ENCODE assay signal across 1 cellular context in the genomic region with DNA sequence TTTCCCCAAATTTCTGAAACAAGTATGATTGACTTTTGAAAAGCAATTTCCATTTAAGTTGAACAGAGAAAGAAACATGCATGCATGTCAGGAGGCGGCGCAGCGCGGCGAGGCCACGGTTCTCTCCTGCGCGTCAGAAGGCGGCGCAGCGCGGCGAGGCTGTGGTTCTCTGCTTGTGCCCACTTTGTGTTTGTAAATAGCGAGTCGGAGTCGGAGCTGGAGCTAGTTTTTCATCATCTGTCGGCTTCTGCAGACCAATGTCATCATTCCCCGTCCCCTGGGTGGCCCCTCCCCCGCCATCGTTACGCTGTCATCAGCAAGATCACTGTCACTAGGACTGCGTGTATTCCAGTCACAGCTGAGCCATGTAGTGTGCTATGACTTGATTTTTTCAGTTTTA.
TF ChIP-seq lines count a peak whose summit lies in the region.

No MANE protein-coding gene starts in this region.

TF ChIP-seq in K562, 482 proteins besides CTCF, POLR2A, EP300 and RAD21:
- TF ChIP-seq, protein P1, sequence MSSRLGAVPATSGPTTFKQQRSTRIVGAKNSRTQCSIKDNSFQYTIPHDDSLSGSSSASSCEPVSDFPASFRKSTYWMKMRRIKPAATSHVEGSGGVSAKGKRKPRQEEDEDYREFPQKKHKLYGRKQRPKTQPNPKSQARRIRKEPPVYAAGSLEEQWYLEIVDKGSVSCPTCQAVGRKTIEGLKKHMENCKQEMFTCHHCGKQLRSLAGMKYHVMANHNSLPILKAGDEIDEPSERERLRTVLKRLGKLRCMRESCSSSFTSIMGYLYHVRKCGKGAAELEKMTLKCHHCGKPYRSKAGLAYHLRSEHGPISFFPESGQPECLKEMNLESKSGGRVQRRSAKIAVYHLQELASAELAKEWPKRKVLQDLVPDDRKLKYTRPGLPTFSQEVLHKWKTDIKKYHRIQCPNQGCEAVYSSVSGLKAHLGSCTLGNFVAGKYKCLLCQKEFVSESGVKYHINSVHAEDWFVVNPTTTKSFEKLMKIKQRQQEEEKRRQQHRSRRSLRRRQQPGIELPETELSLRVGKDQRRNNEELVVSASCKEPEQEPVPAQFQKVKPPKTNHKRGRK (tag; IDR thresholded peaks at IDR 0.05): no peak
- TF ChIP-seq HNRNPL (IDR thresholded peaks at IDR 0.05; ENCODE audit: low read depth, low read length) (no peak), ZFP1 (CRISPR knock-in tag; IDR thresholded peaks at IDR 0.05) (no peak), ARHGAP35 (IDR thresholded peaks at IDR 0.05; ENCODE audit: partially characterized antibody) (no peak), CCAR2 (IDR thresholded peaks at IDR 0.05; ENCODE audit: low read depth, low read length) (no peak)
- TF ChIP-seq, protein P2, sequence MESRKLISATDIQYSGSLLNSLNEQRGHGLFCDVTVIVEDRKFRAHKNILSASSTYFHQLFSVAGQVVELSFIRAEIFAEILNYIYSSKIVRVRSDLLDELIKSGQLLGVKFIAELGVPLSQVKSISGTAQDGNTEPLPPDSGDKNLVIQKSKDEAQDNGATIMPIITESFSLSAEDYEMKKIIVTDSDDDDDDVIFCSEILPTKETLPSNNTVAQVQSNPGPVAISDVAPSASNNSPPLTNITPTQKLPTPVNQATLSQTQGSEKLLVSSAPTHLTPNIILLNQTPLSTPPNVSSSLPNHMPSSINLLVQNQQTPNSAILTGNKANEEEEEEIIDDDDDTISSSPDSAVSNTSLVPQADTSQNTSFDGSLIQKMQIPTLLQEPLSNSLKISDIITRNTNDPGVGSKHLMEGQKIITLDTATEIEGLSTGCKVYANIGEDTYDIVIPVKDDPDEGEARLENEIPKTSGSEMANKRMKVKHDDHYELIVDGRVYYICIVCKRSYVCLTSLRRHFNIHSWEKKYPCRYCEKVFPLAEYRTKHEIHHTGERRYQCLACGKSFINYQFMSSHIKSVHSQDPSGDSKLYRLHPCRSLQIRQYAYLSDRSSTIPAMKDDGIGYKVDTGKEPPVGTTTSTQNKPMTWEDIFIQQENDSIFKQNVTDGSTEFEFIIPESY (CRISPR knock-in tag; IDR thresholded peaks at IDR 0.05): peak; percentile 47; the same call in 1 of the 2 replicates
